ENCODE assay signal across 8 cellular contexts in the genomic region with DNA sequence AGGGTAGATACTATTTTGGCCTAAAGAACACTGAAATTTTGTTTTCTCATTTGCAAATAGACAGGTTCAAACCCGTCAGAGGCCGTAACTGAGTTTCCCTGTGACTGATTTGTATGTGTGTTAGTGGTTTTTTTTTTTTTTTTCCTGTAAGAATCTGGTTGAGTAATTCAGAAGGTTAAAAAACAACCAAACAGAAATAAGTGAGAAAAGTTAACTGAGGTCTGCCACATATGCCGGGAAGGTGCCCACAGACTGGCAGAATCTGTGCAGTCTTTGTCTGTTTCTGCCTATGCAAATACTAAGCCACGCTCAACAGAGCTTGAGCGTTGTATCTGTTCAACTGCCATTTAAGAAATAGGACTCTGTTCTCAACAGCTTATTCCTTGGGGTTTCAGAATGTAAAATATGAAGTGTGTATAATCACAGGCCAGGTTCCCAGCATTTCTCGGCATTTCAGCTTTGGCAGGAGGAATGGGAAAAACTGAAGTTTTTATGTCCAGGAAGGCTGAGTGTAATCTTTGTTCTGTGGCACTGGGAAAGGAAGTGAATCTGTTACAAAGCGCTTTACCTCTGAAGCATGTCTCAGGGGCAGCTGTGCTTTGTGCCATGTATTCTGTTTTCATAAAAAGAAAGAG.
DNase-seq lines count a peak whose midpoint lies in the region; ATAC-seq lines count a peak whose summit lies in the region.

No MANE protein-coding gene starts in this region.

- H3K4me3 ChIP-seq in right cardiac atrium (ENCODE audit: low read length) = no peak overlapping the region

- peak overlapping the region; percentile 77 for H3K4me3 Mint-ChIP-seq in stimulated activated naive CD8-positive, alpha-beta T cell treated with anti-CD3 and anti-CD28 coated beads, Interleukin-15, Interleukin-2, amounts not matched to agents 100 ng/mL and 50 ng/mL, for 24 hours

- H3K27ac Mint-ChIP-seq in stimulated activated naive CD8-positive, alpha-beta T cell treated with anti-CD3 and anti-CD28 coated beads, Interleukin-15, Interleukin-2, amounts not matched to agents 100 ng/mL and 50 ng/mL, for 24 hours = peak overlapping the region; percentile 99

- peaks cover 5% of the 10 kb centered on the region for H3K4me1 ChIP-seq in right cardiac atrium (ENCODE audit: control insufficient read depth, insufficient read depth, low read length)

- 63% methylated on average over 7 of the region's 7 CpGs for WGBS in right cardiac atrium

- DNase-seq in right cardiac atrium (no peak), Right ventricle myocardium inferior (ENCODE audit: missing footprints) (no peak), glomerular visceral epithelial cell (ENCODE audit: extremely low spot score) (peak; percentile 60), RKO (ENCODE audit: low spot score) (no peak), cerebellum (ENCODE audit: low spot score) (no peak)
- peak; percentile 29 for DNase-seq in activated CD8-positive, alpha-beta memory T cell treated with anti-CD3 and anti-CD28 coated beads, Interleukin-2, amount 50 U/mL, for 24 hours (ENCODE audit: extremely low read depth)

- peaks cover 5% of the 10 kb centered on the region for H3K9me3 Mint-ChIP-seq in stimulated activated naive CD8-positive, alpha-beta T cell treated with anti-CD3 and anti-CD28 coated beads, Interleukin-15, Interleukin-2, amounts not matched to agents 100 ng/mL and 50 ng/mL, for 24 hours

- no peaks in the 10 kb centered on the region for H3K27me3 ChIP-seq in right cardiac atrium (ENCODE audit: control insufficient read depth, insufficient read depth)

- peaks cover 100% of the 10 kb centered on the region for H3K4me1 Mint-ChIP-seq in stimulated activated naive CD8-positive, alpha-beta T cell treated with anti-CD3 and anti-CD28 coated beads, Interleukin-15, Interleukin-2, amounts not matched to agents 100 ng/mL and 50 ng/mL, for 24 hours (ENCODE audit: low read depth)

- peaks cover 83% of the 10 kb centered on the region for H3K36me3 Mint-ChIP-seq in stimulated activated naive CD8-positive, alpha-beta T cell treated with anti-CD3 and anti-CD28 coated beads, Interleukin-15, Interleukin-2, amounts not matched to agents 100 ng/mL and 50 ng/mL, for 24 hours (ENCODE audit: low read depth)

- ATAC-seq in right cardiac atrium = peak; percentile 55 to 73
- ATAC-seq in Right ventricle myocardium inferior = no peak
- ATAC-seq in HG03432 (IDR thresholded peaks at IDR 0.05; ENCODE audit: unreplicated experiment) = peak; percentile 86

- H3K9me3 ChIP-seq in right cardiac atrium (ENCODE audit: control insufficient read depth, low read length) = no peaks in the 10 kb centered on the region

- H3K27me3 Mint-ChIP-seq in stimulated activated naive CD8-positive, alpha-beta T cell treated with anti-CD3 and anti-CD28 coated beads, Interleukin-15, Interleukin-2, amounts not matched to agents 100 ng/mL and 50 ng/mL, for 24 hours = no peaks in the 10 kb centered on the region

- no peak overlapping the region for H3K27ac ChIP-seq in right cardiac atrium (ENCODE audit: low read length)

- intact Hi-C loops in right cardiac atrium (cut with DNase I) = no loop called here
- intact Hi-C loops in Right ventricle myocardium inferior (cut with DNase I) = no loop called here

Comparison
In these comparisons a context has a peak if more than half of its experiments do, and no peak if none do; other contexts are left out.
1. DNase-seq: peak in activated CD8-positive, alpha-beta memory T cell treated with anti-CD3 and anti-CD28 coated beads, Interleukin-2, amount 50 U/mL, for 24 hours (single experiment) and glomerular visceral epithelial cell (single experiment); none in right cardiac atrium (0 of 3), Right ventricle myocardium inferior (single experiment), RKO (single experiment) and cerebellum (single experiment).